In genomic region chr2:119119999-119120710, GRCh38 we compare ENCODE assay signal across 17 cellular contexts. TPM values are rescaled to one million over a fixed set of nuclear protein-coding genes. Genes with fewer than 3 reads are reported as not detected.
DNase-seq lines count a peak whose midpoint lies in the region; ATAC-seq, FAIRE-seq and TF ChIP-seq lines count a peak whose summit lies in the region.
"Had no signal": no experiment of that assay in that cellular context is flagged by ENCODE, and none has a peak within 500 bp of the region (broad histone marks: within the 10 kb centered on the region; RNA-seq: fewer than 3 reads in every experiment).

No MANE protein-coding gene starts in this region.

- H4K20me1 ChIP-seq in GM23338 (replicated peaks; ENCODE audit: insufficient read depth) (no peaks in the 10 kb centered on the region), neural cell (ENCODE audit: insufficient read depth) (peaks cover 3% of the 10 kb centered on the region)

- TF ChIP-seq EP300 in neural cell (conservative IDR thresholded peaks at IDR 0.05; ENCODE audit: poor library complexity, severe bottlenecking) = peak; percentile 95

- no peaks in the 10 kb centered on the region for H3K79me2 ChIP-seq in GM23338 (replicated peaks; ENCODE audit: insufficient read depth)
- H3K79me2 ChIP-seq in neural cell (replicated peaks; ENCODE audit: insufficient read depth, low read length) = no peaks in the 10 kb centered on the region

- DNase-seq in CD14-positive monocyte (ENCODE audit: low spot score) (peak; percentile 22), GM23338 (ENCODE audit: low spot score) (no peak), NCI-H69 (lab: John Stamatoyannopoulos, UW) (peak; percentile 39), middle frontal gyrus (ENCODE audit: extremely low spot score, low spot score) (no peak), frontal cortex (ENCODE audit: low spot score in 2 of 2) (no peak)
- DNase-seq: CD4-positive, CD25-positive, alpha-beta regulatory T cell; DMS79; H7; MG63; NCI-H1092 treated with DMSO at 0.1 percent for 48 hours; NCI-H2029; NCI-H226; NCI-H524 treated with DMSO at 0.1 percent for 48 hours; PC-3 had no signal

- TF ChIP-seq CTCF in CD14-positive monocyte (IDR thresholded peaks at IDR 0.05) (no peak), GM23338 (conservative IDR thresholded peaks at IDR 0.05; ENCODE audit: low read depth in 2 of 2) (no peak), neural cell (IDR thresholded peaks at IDR 0.05; ENCODE audit: poor library complexity, severe bottlenecking) (no peak)

- H3K27ac Mint-ChIP-seq in CD14-positive monocyte (no peak overlapping the region), GM23338 (no peak overlapping the region)
- H3K27ac Mint-ChIP-seq: CD4-positive, CD25-positive, alpha-beta regulatory T cell had no signal

- 0 out of 2 replicates have a peak, but pooled peaks cover 6% of the 10 kb centered on the region for H3K9me2 ChIP-seq in GM23338 (ENCODE audit: insufficient read depth)
- H3K9me2 ChIP-seq in neural cell (ENCODE audit: insufficient read depth, low read length) = no peaks in the 10 kb centered on the region

- H3K9me3 Mint-ChIP-seq in CD14-positive monocyte (no peaks in the 10 kb centered on the region), GM23338 (no peaks in the 10 kb centered on the region; the same call in 1 of the 3 replicates)

- no peak for FAIRE-seq in frontal cortex (lab: Jason Lieb, UNC)

- ATAC-seq in GM23338 (no peak), GM21786 (IDR thresholded peaks at IDR 0.05; ENCODE audit: unreplicated experiment) (no peak)
- ATAC-seq: PC-3 had no signal

- 0 out of 2 replicates have a peak overlapping the region, but pooled peaks have one; percentile 28 for H2AFZ ChIP-seq in GM23338
- no peak overlapping the region for H2AFZ ChIP-seq in neural cell (ENCODE audit: low read depth, low read length)

- H3K9me3 ChIP-seq in neural cell (ENCODE audit: low read length) = no peaks in the 10 kb centered on the region
- H3K9me3 ChIP-seq: MG63 had no signal

- H3K27me3 Mint-ChIP-seq in CD14-positive monocyte (ENCODE audit: low read depth in 3 of 3) (peaks cover 14 to 28% (median 23%) of the 10 kb centered on the region in 3 donors), GM23338 (ENCODE audit: insufficient read depth, low read depth, poor library complexity) (peaks cover 15% of the 10 kb centered on the region)

- no peak for TF ChIP-seq RAD21 in neural cell (conservative IDR thresholded peaks at IDR 0.05)

- H3F3A ChIP-seq in GM23338 (replicated peaks; ENCODE audit: low read depth) (peaks cover 5% of the 10 kb centered on the region; the same call in 1 of the 2 replicates), neural cell (ENCODE audit: insufficient read depth, low read length, poor library complexity, severe bottlenecking) (peaks cover 7% of the 10 kb centered on the region)

- intact Hi-C loops in CD14-positive monocyte (cut with micrococcal nuclease) = no loop called here

- peak overlapping the region in 1 of 2 donors; percentile 35 for H3K4me3 Mint-ChIP-seq in CD14-positive monocyte
- no peak overlapping the region for H3K4me3 Mint-ChIP-seq in GM23338
- H3K4me3 Mint-ChIP-seq: CD4-positive, CD25-positive, alpha-beta regulatory T cell had no signal

- H3K36me3 ChIP-seq in GM23338 (ENCODE audit: insufficient read depth) (no peaks in the 10 kb centered on the region), neural cell (ENCODE audit: insufficient read depth, low read length) (no peaks in the 10 kb centered on the region)
- H3K36me3 ChIP-seq: MG63 had no signal

- H3K4me3 ChIP-seq in GM23338 (no peak overlapping the region), neural cell (ENCODE audit: low read length) (no peak overlapping the region)
- H3K4me3 ChIP-seq: MG63 had no signal

- no peaks in the 10 kb centered on the region for H3K36me3 Mint-ChIP-seq in CD14-positive monocyte
- H3K36me3 Mint-ChIP-seq in GM23338 (ENCODE audit: low read depth) = no peaks in the 10 kb centered on the region
- H3K36me3 Mint-ChIP-seq: CD4-positive, CD25-positive, alpha-beta regulatory T cell had no signal

- H3K27me3 ChIP-seq in GM23338 (ENCODE audit: insufficient read depth) (no peaks in the 10 kb centered on the region), neural cell (ENCODE audit: insufficient read depth, low read depth, low read length) (peaks cover 65% of the 10 kb centered on the region)
- H3K27me3 ChIP-seq: MG63 had no signal

- H3K4me1 Mint-ChIP-seq in CD14-positive monocyte = no peaks in the 10 kb centered on the region
- H3K4me1 Mint-ChIP-seq in GM23338 = peaks cover 48% of the 10 kb centered on the region

- H3K27ac ChIP-seq in GM23338 (ENCODE audit: low read depth) (no peak overlapping the region), neural cell (ENCODE audit: low read length) (no peak overlapping the region)
- H3K27ac ChIP-seq: RWPE1 had no signal

- no peak overlapping the region for H3K4me2 ChIP-seq in GM23338
- H3K4me2 ChIP-seq in neural cell (ENCODE audit: low read length) = no peak overlapping the region

- no peak overlapping the region for H3K9ac ChIP-seq in neural cell (ENCODE audit: low read length)

- peaks cover 21% of the 10 kb centered on the region for H3K4me1 ChIP-seq in GM23338 (ENCODE audit: insufficient read depth)

TF ChIP-seq in GM23338, 12 proteins besides CTCF, POLR2A, EP300 and RAD21 (continues in another document):
- TF ChIP-seq NANOG (IDR thresholded peaks at IDR 0.05; ENCODE audit: borderline replicate concordance) = no peak
- TF ChIP-seq REST (IDR thresholded peaks at IDR 0.05; ENCODE audit: unreplicated experiment) = no peak
- no peak for TF ChIP-seq POLR2AphosphoS5 (IDR thresholded peaks at IDR 0.05; ENCODE audit: low read depth)
- TF ChIP-seq EZH2phosphoT487 (IDR thresholded peaks at IDR 0.05; ENCODE audit: unreplicated experiment) = no peak
- TF ChIP-seq JUNB (IDR thresholded peaks at IDR 0.05; ENCODE audit: unreplicated experiment) = no peak

TF ChIP-seq in neural cell, 6 proteins besides CTCF, POLR2A, EP300 and RAD21:
- TF ChIP-seq SMC3 (conservative IDR thresholded peaks at IDR 0.05; ENCODE audit: poor library complexity) (no peak), POLR2AphosphoS5 (IDR thresholded peaks at IDR 0.05) (peak; percentile 100), EZH2 (IDR thresholded peaks at IDR 0.05; ENCODE audit: borderline replicate concordance, insufficient read depth, low read length, poor library complexity, severe bottlenecking) (no peak), TAF1 (IDR thresholded peaks at IDR 0.05; ENCODE audit: low read depth) (no peak), MXI1 (conservative IDR thresholded peaks at IDR 0.05; ENCODE audit: poor library complexity, severe bottlenecking) (peak; percentile 43), REST (IDR thresholded peaks at IDR 0.05; ENCODE audit: borderline replicate concordance) (peak; percentile 80)
TF ChIP-seq in neural cell: peak in this region for 3.

RNA-seq across cellular contexts. Expression of gene C1QL2, which starts 38.4 kb away (rescaled TPM):
- polyA plus RNA-seq in CD14-positive monocyte (not detected), GM23338 (2016; fragmentation: Nextera tagmentation; extraction: Ambion mirVana) (0.56 and 0.87 TPM in 2 replicates), neural cell (not detected in 2 replicates)
- total RNA-seq in GM23338 (2014; rRNA removed; shearing (Covaris generic)) = 0.69 and 1.2 TPM in 2 replicates
- polyA minus RNA-seq in neural cell = not detected in 2 replicates
- total RNA-seq in frontal cortex = 0.41 TPM
- total RNA-seq: CD4-positive, CD25-positive, alpha-beta regulatory T cell; PC-3 had no signal
- polyA plus RNA-seq: CD4-positive, CD25-positive, alpha-beta regulatory T cell had no signal

Comparison
In these comparisons a context has a peak if more than half of its experiments do, and no peak if none do; other contexts are left out.
1. DNase-seq: peak in CD14-positive monocyte (single experiment) and NCI-H69 (single experiment); none in GM23338 (single experiment), middle frontal gyrus (single experiment) and frontal cortex (0 of 2).